10 cellular contexts compared by ENCODE assay signal in the genomic region with DNA sequence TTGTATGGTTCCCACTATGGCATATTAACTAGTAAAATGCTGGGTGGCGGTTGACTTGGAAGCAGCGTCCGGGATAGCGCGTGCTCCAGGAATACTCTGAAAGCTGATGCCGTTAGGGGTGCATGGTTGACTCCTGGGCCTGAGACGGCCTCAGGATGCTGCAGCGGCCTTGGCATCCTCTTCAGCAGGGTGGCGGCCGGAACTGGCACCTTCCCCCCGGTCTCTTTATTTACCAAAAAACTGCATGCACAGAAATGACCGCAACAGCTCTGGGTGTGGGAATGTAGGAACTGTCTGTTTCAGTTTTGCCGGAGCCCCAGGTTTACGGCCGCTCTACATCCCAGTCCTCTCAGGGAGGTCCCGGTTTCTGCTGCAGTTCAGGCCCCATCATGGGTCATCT. TPM values are rescaled to one million over a fixed set of nuclear protein-coding genes. Genes with fewer than 3 reads are reported as not detected.
DNase-seq lines count a peak whose midpoint lies in the region; ATAC-seq and TF ChIP-seq lines count a peak whose summit lies in the region.
"Had no signal": no experiment of that assay in that cellular context is flagged by ENCODE, and none has a peak within 500 bp of the region (broad histone marks: within the 10 kb centered on the region; RNA-seq: fewer than 3 reads in every experiment).

No MANE protein-coding gene starts in this region.

- H3K9me3 ChIP-seq in PC-3 (ENCODE audit: low read length): no peaks in the 10 kb centered on the region
- H3K9me3 ChIP-seq in naive thymus-derived CD4-positive, alpha-beta T cell (ENCODE audit: control insufficient read depth in 2 of 3, low read length in 3 of 3): no peaks in the 10 kb centered on the region
- H3K9me3 ChIP-seq in effector memory CD4-positive, alpha-beta T cell (ENCODE audit: control insufficient read depth, low read length): no peaks in the 10 kb centered on the region

- H3K4me1 ChIP-seq in PC-3 (ENCODE audit: insufficient read depth, low read length): peaks cover 40% of the 10 kb centered on the region
- peaks cover 0 to 11% of the 10 kb centered on the region in 2 donors for H3K4me1 ChIP-seq in naive thymus-derived CD4-positive, alpha-beta T cell (ENCODE audit: control insufficient read depth in 2 of 2, insufficient read depth in 2 of 2, low read length in 2 of 2)
- peaks cover 7% of the 10 kb centered on the region for H3K4me1 ChIP-seq in effector memory CD4-positive, alpha-beta T cell (ENCODE audit: control insufficient read depth, insufficient read depth, low read length, poor library complexity, severe bottlenecking)

- H3K4me3 Mint-ChIP-seq in chondrocyte (ENCODE audit: unreplicated experiment): no peak overlapping the region
- peak overlapping the region in 2 of 10 donors; percentile 26 to 72 for H3K4me3 Mint-ChIP-seq in naive thymus-derived CD4-positive, alpha-beta T cell

- peak overlapping the region; percentile 83 for H3K9ac ChIP-seq in PC-3 (ENCODE audit: low read length)

- H3K9me3 Mint-ChIP-seq in chondrocyte (ENCODE audit: low read depth): no peaks in the 10 kb centered on the region
- H3K9me3 Mint-ChIP-seq in naive thymus-derived CD4-positive, alpha-beta T cell: no peaks in the 10 kb centered on the region

- no peaks in the 10 kb centered on the region for H3K27me3 Mint-ChIP-seq in chondrocyte (ENCODE audit: low read depth)
- no peaks in the 10 kb centered on the region for H3K27me3 Mint-ChIP-seq in naive thymus-derived CD4-positive, alpha-beta T cell

- ATAC-seq in PC-3: peak; percentile 50
- ATAC-seq in naive thymus-derived CD4-positive, alpha-beta T cell: peak; percentile 32
- no peak for ATAC-seq in GM21737 (IDR thresholded peaks at IDR 0.05; ENCODE audit: unreplicated experiment)

- DNase-seq in AG10803 (ENCODE audit: low read depth) (no peak), PC-3 (peak; percentile 33), chondrocyte (ENCODE audit: low spot score) (no peak), anterior cingulate cortex (lab: John Stamatoyannopoulos, UW) (no peak)
- DNase-seq in naive thymus-derived CD4-positive, alpha-beta T cell: no peak
- DNase-seq in effector memory CD4-positive, alpha-beta T cell: no peak
- DNase-seq in effector CD4-positive, alpha-beta T cell: no peak
- DNase-seq: Karpas-422, T-helper 9 cell had no signal

- peak overlapping the region; percentile 98 for H3K27ac ChIP-seq in PC-3 (ENCODE audit: low read length)
- no peak overlapping the region for H3K27ac ChIP-seq in naive thymus-derived CD4-positive, alpha-beta T cell (ENCODE audit: low read depth, low read length)
- no peak overlapping the region for H3K27ac ChIP-seq in effector memory CD4-positive, alpha-beta T cell (ENCODE audit: insufficient read depth, low read length, poor library complexity, severe bottlenecking)

- peak overlapping the region; percentile 8; the same call in 1 of the 2 replicates for H3K4me3 ChIP-seq in AG10803 (ENCODE audit: low read length)
- peak overlapping the region; percentile 48 for H3K4me3 ChIP-seq in PC-3 (ENCODE audit: low read length)
- H3K4me3 ChIP-seq in naive thymus-derived CD4-positive, alpha-beta T cell (ENCODE audit: low read length): no peak overlapping the region
- H3K4me3 ChIP-seq in effector memory CD4-positive, alpha-beta T cell (ENCODE audit: insufficient read depth, low read depth, low read length, poor library complexity, severe bottlenecking): no peak overlapping the region

- H3K36me3 Mint-ChIP-seq in chondrocyte (ENCODE audit: low read depth): peaks cover 20% of the 10 kb centered on the region
- peaks cover 10 to 45% (median 31%) of the 10 kb centered on the region in 5 donors for H3K36me3 Mint-ChIP-seq in naive thymus-derived CD4-positive, alpha-beta T cell

- peaks cover 57% of the 10 kb centered on the region for H3K79me2 ChIP-seq in PC-3 (ENCODE audit: low read length)

- H3K4me2 ChIP-seq in PC-3 (ENCODE audit: low read length): peak overlapping the region; percentile 88

- peaks cover under 1% of the 10 kb centered on the region for H3F3A ChIP-seq in PC-3 (ENCODE audit: low read length, unreplicated experiment)

- intact Hi-C loops in PC-3 (cut with micrococcal nuclease): no loop called here
- intact Hi-C loops in naive thymus-derived CD4-positive, alpha-beta T cell (cut with micrococcal nuclease): no loop called here

- TF ChIP-seq CTCF in AG10803 (conservative IDR thresholded peaks at IDR 0.05; ENCODE audit: low read length) (no peak), PC-3 (conservative IDR thresholded peaks at IDR 0.05; ENCODE audit: low read depth, low read length) (no peak), chondrocyte (IDR thresholded peaks at IDR 0.05) (no peak)

- peak overlapping the region; percentile 33 for H2AFZ ChIP-seq in PC-3 (ENCODE audit: low read length)

- no peaks in the 10 kb centered on the region for H3K9me2 ChIP-seq in PC-3 (replicated peaks; ENCODE audit: low read length)

- H3K27ac Mint-ChIP-seq in chondrocyte (ENCODE audit: unreplicated experiment): peak overlapping the region; percentile 92
- H3K27ac Mint-ChIP-seq in naive thymus-derived CD4-positive, alpha-beta T cell: peak overlapping the region in 1 of 9 donors; percentile 89

- BruUV-seq in PC-3 (replicated peaks; lab: Mats Ljungman, UMichigan): no TSS peak

- H4K20me1 ChIP-seq in PC-3 (ENCODE audit: low read length): no peaks in the 10 kb centered on the region

- CTCF ChIA-PET in PC-3 (lab: Charles Lee): no interaction called here
- CTCF ChIA-PET in naive thymus-derived CD4-positive, alpha-beta T cell (lab: Charles Lee): no interaction called here

- POLR2A ChIA-PET in PC-3 (lab: Charles Lee; ENCODE audit: unreplicated experiment): no interaction called here
- POLR2A ChIA-PET in naive thymus-derived CD4-positive, alpha-beta T cell (lab: Charles Lee): no interaction called here

- H3K4me1 Mint-ChIP-seq in chondrocyte (ENCODE audit: low read depth): peaks cover 74% of the 10 kb centered on the region
- H3K4me1 Mint-ChIP-seq in naive thymus-derived CD4-positive, alpha-beta T cell: peaks cover 32 to 50% (median 40%) of the 10 kb centered on the region in 7 donors

- H3K27me3 ChIP-seq in PC-3 (ENCODE audit: low read length): no peaks in the 10 kb centered on the region
- H3K27me3 ChIP-seq in naive thymus-derived CD4-positive, alpha-beta T cell (ENCODE audit: control insufficient read depth in 2 of 2, insufficient read depth in 2 of 2, low read length in 2 of 2): no peaks in the 10 kb centered on the region
- H3K27me3 ChIP-seq in effector memory CD4-positive, alpha-beta T cell (replicated peaks; ENCODE audit: control insufficient read depth, insufficient read depth, low read length, poor library complexity, severe bottlenecking): no peaks in the 10 kb centered on the region

- no peaks in the 10 kb centered on the region for H3K36me3 ChIP-seq in PC-3 (ENCODE audit: low read depth, low read length)
- peaks cover 0 to 26% (median 3%) of the 10 kb centered on the region in 3 experiments for H3K36me3 ChIP-seq in naive thymus-derived CD4-positive, alpha-beta T cell (ENCODE audit: control insufficient read depth in 2 of 3, insufficient read depth in 3 of 3, low read length in 3 of 3)
- peaks cover 18% of the 10 kb centered on the region for H3K36me3 ChIP-seq in effector memory CD4-positive, alpha-beta T cell (ENCODE audit: control insufficient read depth, insufficient read depth, low read length)

RNA-seq across cellular contexts. Expression of a gene that starts 28.8 kb away (rescaled TPM):
- 140 and 172 TPM in 2 replicates for total RNA-seq in PC-3 (2014; rRNA removed)
- total RNA-seq in chondrocyte: 151 to 188 TPM (median 182 TPM) in 3 replicates
- total RNA-seq in naive thymus-derived CD4-positive, alpha-beta T cell: 100 to 1,000 TPM in 1 of 5 experiments, 10 to 100 TPM in 4; 43.8 to 219 (median 50.0) TPM
- 10 to 100 TPM; 23.8 to 33.5 TPM for polyA plus RNA-seq in naive thymus-derived CD4-positive, alpha-beta T cell

Comparison
In these comparisons a context has a peak if more than half of its experiments do, and no peak if none do; other contexts are left out.
1. H3K4me3 ChIP-seq: peak in AG10803 (single experiment) and PC-3 (single experiment); none in naive thymus-derived CD4-positive, alpha-beta T cell (single experiment) and effector memory CD4-positive, alpha-beta T cell (single experiment).